Comparison of ENCODE assay signal across 1 cellular context in the genomic region with DNA sequence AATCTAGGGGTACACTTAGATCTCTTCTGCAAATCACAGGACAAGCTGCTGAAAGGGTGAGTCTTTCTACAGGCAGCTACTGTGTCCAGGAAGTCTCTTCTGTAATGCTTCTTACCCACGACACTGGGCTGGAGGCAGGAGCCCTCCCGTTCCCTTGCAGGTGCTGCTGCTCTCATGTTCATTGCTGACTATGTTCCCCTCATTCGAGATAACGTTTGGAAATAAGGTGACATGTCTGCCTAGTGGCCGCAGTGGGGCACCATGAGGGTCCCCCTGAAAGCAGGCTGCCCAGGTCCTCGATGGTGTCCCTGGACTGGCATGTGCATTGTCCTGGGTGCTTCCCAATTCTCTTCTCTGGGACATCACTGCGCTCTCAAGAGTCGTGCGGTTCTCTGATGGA.
TF ChIP-seq lines count a peak whose summit lies in the region.

No MANE protein-coding gene starts in this region.

TF ChIP-seq in HCT116, 20 proteins besides CTCF, POLR2A, EP300 and RAD21 (continued from another document):
- TF ChIP-seq, protein P1, sequence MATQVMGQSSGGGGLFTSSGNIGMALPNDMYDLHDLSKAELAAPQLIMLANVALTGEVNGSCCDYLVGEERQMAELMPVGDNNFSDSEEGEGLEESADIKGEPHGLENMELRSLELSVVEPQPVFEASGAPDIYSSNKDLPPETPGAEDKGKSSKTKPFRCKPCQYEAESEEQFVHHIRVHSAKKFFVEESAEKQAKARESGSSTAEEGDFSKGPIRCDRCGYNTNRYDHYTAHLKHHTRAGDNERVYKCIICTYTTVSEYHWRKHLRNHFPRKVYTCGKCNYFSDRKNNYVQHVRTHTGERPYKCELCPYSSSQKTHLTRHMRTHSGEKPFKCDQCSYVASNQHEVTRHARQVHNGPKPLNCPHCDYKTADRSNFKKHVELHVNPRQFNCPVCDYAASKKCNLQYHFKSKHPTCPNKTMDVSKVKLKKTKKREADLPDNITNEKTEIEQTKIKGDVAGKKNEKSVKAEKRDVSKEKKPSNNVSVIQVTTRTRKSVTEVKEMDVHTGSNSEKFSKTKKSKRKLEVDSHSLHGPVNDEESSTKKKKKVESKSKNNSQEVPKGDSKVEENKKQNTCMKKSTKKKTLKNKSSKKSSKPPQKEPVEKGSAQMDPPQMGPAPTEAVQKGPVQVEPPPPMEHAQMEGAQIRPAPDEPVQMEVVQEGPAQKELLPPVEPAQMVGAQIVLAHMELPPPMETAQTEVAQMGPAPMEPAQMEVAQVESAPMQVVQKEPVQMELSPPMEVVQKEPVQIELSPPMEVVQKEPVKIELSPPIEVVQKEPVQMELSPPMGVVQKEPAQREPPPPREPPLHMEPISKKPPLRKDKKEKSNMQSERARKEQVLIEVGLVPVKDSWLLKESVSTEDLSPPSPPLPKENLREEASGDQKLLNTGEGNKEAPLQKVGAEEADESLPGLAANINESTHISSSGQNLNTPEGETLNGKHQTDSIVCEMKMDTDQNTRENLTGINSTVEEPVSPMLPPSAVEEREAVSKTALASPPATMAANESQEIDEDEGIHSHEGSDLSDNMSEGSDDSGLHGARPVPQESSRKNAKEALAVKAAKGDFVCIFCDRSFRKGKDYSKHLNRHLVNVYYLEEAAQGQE (IDR thresholded peaks at IDR 0.05; ENCODE audit: low read depth), result no peak
